ENCODE assay signal across 1 cellular context in genomic region chr22:37028692-37029674, GRCh38.
A peak's percentile ranks its signal among the peaks of the same experiment; 100 is the strongest.
TF ChIP-seq lines count a peak whose summit lies in the region.

No MANE protein-coding gene starts in this region.

TF ChIP-seq in K562, 482 proteins besides CTCF, POLR2A, EP300 and RAD21:
- TF ChIP-seq, protein P1, sequence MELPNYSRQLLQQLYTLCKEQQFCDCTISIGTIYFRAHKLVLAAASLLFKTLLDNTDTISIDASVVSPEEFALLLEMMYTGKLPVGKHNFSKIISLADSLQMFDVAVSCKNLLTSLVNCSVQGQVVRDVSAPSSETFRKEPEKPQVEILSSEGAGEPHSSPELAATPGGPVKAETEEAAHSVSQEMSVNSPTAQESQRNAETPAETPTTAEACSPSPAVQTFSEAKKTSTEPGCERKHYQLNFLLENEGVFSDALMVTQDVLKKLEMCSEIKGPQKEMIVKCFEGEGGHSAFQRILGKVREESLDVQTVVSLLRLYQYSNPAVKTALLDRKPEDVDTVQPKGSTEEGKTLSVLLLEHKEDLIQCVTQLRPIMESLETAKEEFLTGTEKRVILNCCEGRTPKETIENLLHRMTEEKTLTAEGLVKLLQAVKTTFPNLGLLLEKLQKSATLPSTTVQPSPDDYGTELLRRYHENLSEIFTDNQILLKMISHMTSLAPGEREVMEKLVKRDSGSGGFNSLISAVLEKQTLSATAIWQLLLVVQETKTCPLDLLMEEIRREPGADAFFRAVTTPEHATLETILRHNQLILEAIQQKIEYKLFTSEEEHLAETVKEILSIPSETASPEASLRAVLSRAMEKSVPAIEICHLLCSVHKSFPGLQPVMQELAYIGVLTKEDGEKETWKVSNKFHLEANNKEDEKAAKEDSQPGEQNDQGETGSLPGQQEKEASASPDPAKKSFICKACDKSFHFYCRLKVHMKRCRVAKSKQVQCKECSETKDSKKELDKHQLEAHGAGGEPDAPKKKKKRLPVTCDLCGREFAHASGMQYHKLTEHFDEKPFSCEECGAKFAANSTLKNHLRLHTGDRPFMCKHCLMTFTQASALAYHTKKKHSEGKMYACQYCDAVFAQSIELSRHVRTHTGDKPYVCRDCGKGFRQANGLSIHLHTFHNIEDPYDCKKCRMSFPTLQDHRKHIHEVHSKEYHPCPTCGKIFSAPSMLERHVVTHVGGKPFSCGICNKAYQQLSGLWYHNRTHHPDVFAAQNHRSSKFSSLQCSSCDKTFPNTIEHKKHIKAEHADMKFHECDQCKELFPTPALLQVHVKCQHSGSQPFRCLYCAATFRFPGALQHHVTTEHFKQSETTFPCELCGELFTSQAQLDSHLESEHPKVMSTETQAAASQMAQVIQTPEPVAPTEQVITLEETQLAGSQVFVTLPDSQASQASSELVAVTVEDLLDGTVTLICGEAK (IDR thresholded peaks at IDR 0.05), result no peak
- TF ChIP-seq, protein P1 (CRISPR knock-in tag; IDR thresholded peaks at IDR 0.05), result no peak
- 0 out of 2 replicates have a peak, but pooled peaks have one; percentile 11 for TF ChIP-seq ZBTB33 (CRISPR knock-in tag; IDR thresholded peaks at IDR 0.05)
